Comparison of ENCODE assay signal across 8 cellular contexts in genomic region chr4:152255437-152255836, GRCh38.
DNase-seq lines count a peak whose midpoint lies in the region; ATAC-seq and TF ChIP-seq lines count a peak whose summit lies in the region.

No MANE protein-coding gene starts in this region.

- no peaks in the 10 kb centered on the region for H3K27me3 Mint-ChIP-seq in chondrocyte (ENCODE audit: low read depth)

- H3K4me3 Mint-ChIP-seq in chondrocyte (ENCODE audit: unreplicated experiment), result no peak overlapping the region

- TF ChIP-seq CTCF in chondrocyte (IDR thresholded peaks at IDR 0.05), result no peak

- DNase-seq in NCI-H1105 treated with DMSO at 0.1 percent for 48 hours (lab: John Stamatoyannopoulos, UW), result peak; percentile 10
- DNase-seq in NCI-H1105 (lab: John Stamatoyannopoulos, UW), result no peak
- peak; percentile 9 for DNase-seq in NOMO-1 treated with dmso at 0.1 percent for 144 hours (lab: John Stamatoyannopoulos, UW; ENCODE audit: unreplicated experiment)
- peak; percentile 46 for DNase-seq in activated gamma-delta T cell treated with anti-CD3 and anti-CD28 coated beads, Interleukin-2, amount 50 U/mL, for 16 hours (ENCODE audit: low read depth)
- DNase-seq in stimulated activated CD4-positive, alpha-beta T cell treated with anti-CD3 and anti-CD28 coated beads, Interleukin-12 subunit alpha, Interleukin-12 subunit beta, amount 100 ng/mL, for 4 hours, result peak; percentile 14
- no peak for DNase-seq in chondrocyte (ENCODE audit: low spot score)
- no peak for DNase-seq in left colon

- peaks cover 11% of the 10 kb centered on the region for H3K4me1 Mint-ChIP-seq in chondrocyte (ENCODE audit: low read depth)

- ATAC-seq in HG03045 (IDR thresholded peaks at IDR 0.05; ENCODE audit: unreplicated experiment) (peak; percentile 92), left colon (no peak)

- intact Hi-C loops in left colon (cut with DNase I, micrococcal nuclease), result no loop called here

- no peak overlapping the region for H3K27ac Mint-ChIP-seq in chondrocyte (ENCODE audit: unreplicated experiment)

- H3K9me3 Mint-ChIP-seq in chondrocyte (ENCODE audit: low read depth), result peaks cover 13% of the 10 kb centered on the region

- H3K36me3 Mint-ChIP-seq in chondrocyte (ENCODE audit: low read depth), result peaks cover 2% of the 10 kb centered on the region

Comparison
In these comparisons a context has a peak if more than half of its experiments do, and no peak if none do; other contexts are left out.
1. DNase-seq: peak in NCI-H1105 treated with DMSO at 0.1 percent for 48 hours (single experiment), NOMO-1 treated with dmso at 0.1 percent for 144 hours (single experiment), activated gamma-delta T cell treated with anti-CD3 and anti-CD28 coated beads, Interleukin-2, amount 50 U/mL, for 16 hours (single experiment) and stimulated activated CD4-positive, alpha-beta T cell treated with anti-CD3 and anti-CD28 coated beads, Interleukin-12 subunit alpha, Interleukin-12 subunit beta, amount 100 ng/mL, for 4 hours (single experiment); none in NCI-H1105 (single experiment), chondrocyte (single experiment) and left colon (0 of 2).